ENCODE assay signal across 22 cellular contexts in genomic region chr17:16878547-16879100, GRCh38.
"Had no signal": no experiment of that assay in that cellular context is flagged by ENCODE, and none has a peak within 500 bp of the region (broad histone marks: within the 10 kb centered on the region; RNA-seq: fewer than 3 reads in every experiment).

No MANE protein-coding gene starts in this region.

- H3K4me1 ChIP-seq: gastrocnemius medialis, heart right ventricle, left lung, parathyroid adenoma, prostate gland had no signal

- H3K36me3 ChIP-seq: gastrocnemius medialis, heart right ventricle, left lung, prostate gland, right lobe of liver, thoracic aorta, transverse colon had no signal

- ATAC-seq: esophagus mucosa; gastrocnemius medialis; heart right ventricle; left lung; right lobe of liver; stimulated activated memory B cell treated with anti-CD40 and anti-IgM and Interleukin-4, amounts not matched to agents 10 μg/mL and 1 μg/mL and 100 μg/mL, for 72 hours; stimulated activated naive CD8-positive, alpha-beta T cell treated with anti-CD3 and anti-CD28 coated beads, Interleukin-15, amount 100 ng/mL, for 72 hours had no signal

- H3K27ac ChIP-seq: coronary artery, gastrocnemius medialis, heart right ventricle, left lung, parathyroid adenoma, prostate gland, right lobe of liver, thoracic aorta, transverse colon had no signal

- H3K9ac ChIP-seq: parathyroid adenoma had no signal

- H3K79me2 ChIP-seq: parathyroid adenoma had no signal

- H2AFZ ChIP-seq: parathyroid adenoma had no signal

- H3K27ac Mint-ChIP-seq: nephron; stimulated activated memory B cell treated with anti-CD40 and anti-IgM and Interleukin-4, amounts not matched to agents 10 μg/mL and 1 μg/mL and 100 μg/mL, for 72 hours; stimulated activated naive CD8-positive, alpha-beta T cell treated with anti-CD3 and anti-CD28 coated beads, Interleukin-15, amount 100 ng/mL, for 72 hours had no signal

- H3K9me3 ChIP-seq: gastrocnemius medialis, left lung, prostate gland, right lobe of liver, thoracic aorta, transverse colon had no signal

- H3K9me3 Mint-ChIP-seq: stimulated activated memory B cell treated with anti-CD40 and anti-IgM and Interleukin-4, amounts not matched to agents 10 μg/mL and 1 μg/mL and 100 μg/mL, for 72 hours had no signal

- H3K36me3 Mint-ChIP-seq: stimulated activated memory B cell treated with anti-CD40 and anti-IgM and Interleukin-4, amounts not matched to agents 10 μg/mL and 1 μg/mL and 100 μg/mL, for 72 hours had no signal

- H3K4me1 Mint-ChIP-seq: naive B cell; stimulated activated memory B cell treated with anti-CD40 and anti-IgM and Interleukin-4, amounts not matched to agents 10 μg/mL and 1 μg/mL and 100 μg/mL, for 72 hours; stimulated activated naive CD8-positive, alpha-beta T cell treated with anti-CD3 and anti-CD28 coated beads, Interleukin-15, amount 100 ng/mL, for 72 hours had no signal

- H3K27me3 ChIP-seq: gastrocnemius medialis, left lung, right lobe of liver, transverse colon had no signal

- H3K4me3 ChIP-seq: coronary artery, gastrocnemius medialis, heart right ventricle, left lung, lung, prostate gland, right lobe of liver, thoracic aorta, transverse colon had no signal

- H3K4me3 Mint-ChIP-seq: naive B cell; nephron; stimulated activated memory B cell treated with anti-CD40 and anti-IgM and Interleukin-4, amounts not matched to agents 10 μg/mL and 1 μg/mL and 100 μg/mL, for 72 hours; stimulated activated naive CD8-positive, alpha-beta T cell treated with anti-CD3 and anti-CD28 coated beads, Interleukin-15, amount 100 ng/mL, for 72 hours had no signal

- DNase-seq: effector CD8-positive, alpha-beta T cell; gastrocnemius medialis; heart right ventricle; hypothalamus; left lung; mesenchymal stem cell; naive B cell; stimulated activated CD4-positive, alpha-beta T cell treated with anti-CD3 and anti-CD28 coated beads, Interleukin-15, amount 100 ng/mL, for 24 hours; stimulated activated CD4-positive, alpha-beta T cell treated with anti-CD3 and anti-CD28 coated beads, Interleukin-1b, Interleukin-23, amount 100 ng/mL, for 48 hours; stimulated activated CD4-positive, alpha-beta T cell treated with anti-CD3 and anti-CD28 coated beads, Interleukin-4, amount 100 ng/mL, for 24 hours; stimulated activated naive CD8-positive, alpha-beta T cell treated with anti-CD3 and anti-CD28 coated beads, Interleukin-15, amount 100 ng/mL, for 72 hours; substantia nigra; transverse colon had no signal
